ENCODE assay signal across 1 cellular context in genomic region chr7:95780665-95781064, GRCh38.
TF ChIP-seq lines count a peak whose summit lies in the region.

No MANE protein-coding gene starts in this region.

TF ChIP-seq in GM23338, 12 proteins besides CTCF, POLR2A, EP300 and RAD21 (continued from another document):
- no peak for TF ChIP-seq REST (IDR thresholded peaks at IDR 0.05; ENCODE audit: unreplicated experiment)
- TF ChIP-seq NANOG (IDR thresholded peaks at IDR 0.05; ENCODE audit: borderline replicate concordance): no peak
- TF ChIP-seq ZNF331 (CRISPR knock-in tag; IDR thresholded peaks at IDR 0.05; ENCODE audit: low read depth): no peak
